In the genomic region with DNA sequence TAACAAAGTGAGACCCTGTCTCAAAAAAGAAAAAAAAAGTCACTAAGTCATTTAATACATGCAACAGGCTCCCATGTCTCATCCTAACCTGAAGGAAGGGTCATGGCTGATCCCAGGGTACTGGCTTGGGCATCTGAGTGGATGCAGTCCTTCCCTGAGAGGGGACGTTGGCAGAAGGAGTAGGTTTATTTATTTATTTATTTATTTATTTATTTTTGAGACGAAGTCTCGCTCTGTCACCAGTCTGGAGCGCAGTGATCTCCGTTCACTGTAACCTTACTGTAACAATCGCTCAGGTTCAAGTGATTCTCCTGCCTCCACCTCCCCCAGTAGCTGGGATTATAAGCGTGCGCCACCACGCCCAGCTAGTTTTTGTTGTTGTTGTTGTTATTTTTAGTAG, we compare ENCODE assay signal across 11 cellular contexts. TPM values are rescaled to one million over a fixed set of nuclear protein-coding genes. Genes with fewer than 3 reads are reported as not detected.
"Had no signal": no experiment of that assay in that cellular context is flagged by ENCODE, and none has a peak within 500 bp of the region (broad histone marks: within the 10 kb centered on the region; RNA-seq: fewer than 3 reads in every experiment).

No MANE protein-coding gene starts in this region.

- H3K4me2 ChIP-seq: GM23338 had no signal

- H2AFZ ChIP-seq: GM23338 had no signal

- FAIRE-seq: H1, H54, HTR-8/SVneo had no signal

- H3K4me3 ChIP-seq: GM23338, K562 had no signal

- DNase-seq: H9, HCEC 1CT, HFFc6, IMR-90, KG1 had no signal

- ATAC-seq: GM23338, K562 had no signal

RNA-seq across cellular contexts. Expression of a gene that starts 17.4 kb away (rescaled TPM):
- total RNA-seq: GM23338, H1, H9, HFFc6, HT-29, IMR-90, K562 had no signal
- polyA plus RNA-seq: GM23338, H1, IMR-90, K562 had no signal
